8 cellular contexts compared by ENCODE assay signal in the genomic region with DNA sequence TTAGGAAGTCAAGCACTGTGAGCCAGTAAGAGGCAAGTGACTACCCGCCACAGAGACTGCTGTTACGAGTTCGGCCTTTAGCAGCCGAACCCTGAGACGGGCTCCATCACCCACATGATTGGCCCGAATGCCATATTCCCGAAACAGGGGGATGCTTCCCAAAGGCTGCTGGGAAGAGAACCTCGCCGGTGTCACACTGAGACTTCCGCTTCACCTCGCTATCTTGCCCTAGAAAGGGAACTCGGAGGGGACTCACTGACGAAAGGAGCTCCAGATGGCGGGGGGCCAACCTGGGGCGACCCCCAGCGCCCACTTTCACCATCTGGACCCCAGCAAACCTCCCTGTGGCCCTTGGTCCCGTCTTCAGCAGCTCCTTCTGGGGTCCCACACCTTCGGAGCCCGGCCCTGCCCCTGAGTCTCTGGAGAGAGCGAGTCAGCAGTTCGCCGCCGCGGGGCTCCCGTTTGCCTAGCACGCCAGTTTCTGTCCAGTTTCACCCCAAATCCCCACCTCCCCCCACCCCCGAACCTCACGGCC. TPM values are rescaled to one million over a fixed set of nuclear protein-coding genes. Genes with fewer than 3 reads are reported as not detected.
DNase-seq lines count a peak whose midpoint lies in the region; ATAC-seq and TF ChIP-seq lines count a peak whose summit lies in the region.

No MANE protein-coding gene starts in this region.

- H3K9me3 ChIP-seq in Panc1 (ENCODE audit: control insufficient read depth, insufficient read depth, low read depth, low read length) (no peaks in the 10 kb centered on the region), skeletal muscle tissue (ENCODE audit: control insufficient read depth in 3 of 3, low read length in 3 of 3) (no peaks in the 10 kb centered on the region)

- DNase-seq in activated T-cell treated with anti-CD3 and anti-CD28 coated beads for 24 hours (ENCODE audit: low read depth) (peak; percentile 19), Panc1 (ENCODE audit: low read depth, low spot score) (no peak), iPS-NIHi7 (ENCODE audit: extremely low spot score) (peak; percentile 50), NCI-H146 (lab: John Stamatoyannopoulos, UW) (no peak)
- no peak for DNase-seq in activated T-cell treated with anti-CD3 and anti-CD28 coated beads, Interleukin-2, amount 50 U/mL, for 1 hour

- peak overlapping the region; percentile 86 to 94 (median 92) for H3K9ac ChIP-seq in skeletal muscle tissue (ENCODE audit: low read depth in 1 of 3, low read length in 3 of 3)

- peaks cover 11% of the 10 kb centered on the region for H3K36me3 ChIP-seq in Panc1 (ENCODE audit: control insufficient read depth, insufficient read depth, low read length)
- peaks cover 7 to 23% (median 9%) of the 10 kb centered on the region in 3 donors for H3K36me3 ChIP-seq in skeletal muscle tissue (ENCODE audit: control insufficient read depth in 3 of 3, insufficient read depth in 3 of 3, low read length in 3 of 3)

- in situ Hi-C loops in Panc1 (cut with HindIII; ENCODE audit: low pct_unique_long_range_greater_than_20kb, low sequenced_read_pairs) = no loop called here

- peaks cover 13% of the 10 kb centered on the region for H3K36me3 Mint-ChIP-seq in brain

- peaks cover 16% of the 10 kb centered on the region for H3K27me3 Mint-ChIP-seq in brain

- H3K4me3 ChIP-seq in Panc1 (ENCODE audit: low read depth in 2 of 2, low read length in 2 of 2) (peak overlapping the region; percentile 57 to 85), skeletal muscle tissue (ENCODE audit: low read length in 3 of 3) (peak overlapping the region; percentile 91 to 92 (median 92))

- H3K4me1 ChIP-seq in Panc1 (ENCODE audit: control insufficient read depth, insufficient read depth, low read length) (peaks cover 12% of the 10 kb centered on the region), skeletal muscle tissue (ENCODE audit: control insufficient read depth in 3 of 3, insufficient read depth in 3 of 3, low read length in 3 of 3) (peaks cover 5 to 7% (median 5%) of the 10 kb centered on the region in 3 donors)

- BruUV-seq in Panc1 (replicated peaks; lab: Mats Ljungman, UMichigan) = TSS peak; percentile 73

- ATAC-seq in HG02981 (IDR thresholded peaks at IDR 0.05; ENCODE audit: unreplicated experiment) (peak; percentile 12), Panc1 (peak; percentile 72)

- no peak for TF ChIP-seq CTCF in Panc1 (IDR thresholded peaks at IDR 0.05)
- no peak for TF ChIP-seq CTCF in brain (conservative IDR thresholded peaks at IDR 0.05)

- intact Hi-C loops in Panc1 (cut with micrococcal nuclease; ENCODE audit: unreplicated experiment) = no loop called here

- H3K27ac Mint-ChIP-seq in brain = peak overlapping the region in 4 of 5 experiments; percentile 43 to 85 (median 82)

- no peaks in the 10 kb centered on the region; the same call in 1 of the 2 replicates for H3K27me3 ChIP-seq in Panc1 (ENCODE audit: control insufficient read depth, insufficient read depth, low read length)
- no peaks in the 10 kb centered on the region for H3K27me3 ChIP-seq in skeletal muscle tissue (ENCODE audit: control insufficient read depth in 3 of 3, insufficient read depth in 3 of 3, low read length in 3 of 3)

- H3K4me3 Mint-ChIP-seq in brain = peak overlapping the region; percentile 74 to 83 (median 78)

- POLR2A ChIA-PET in Panc1 (lab: Charles Lee) = no interaction called here

- H3K4me1 Mint-ChIP-seq in brain = peaks cover 20% of the 10 kb centered on the region

- H3K9me3 Mint-ChIP-seq in brain = peaks cover 0 to 5% (median 0%) of the 10 kb centered on the region in 5 experiments

- CTCF ChIA-PET in Panc1 (lab: Charles Lee) = interaction anchor here (1.3 kb wide), 1 partner anchor 276 kb away, joined by 3 read pairs; no protein-coding TSS in a partner anchor

- H3K27ac ChIP-seq in Panc1 (ENCODE audit: low read length) (peak overlapping the region; percentile 98), skeletal muscle tissue (ENCODE audit: low read depth, low read length) (peak overlapping the region; percentile 87)

RNA-seq across cellular contexts. Expression of a gene that starts 0.5 kb away (rescaled TPM):
- total RNA-seq in Panc1 (2021; ENCODE audit: unreplicated experiment) = 146 TPM
- 126 TPM for polyA plus RNA-seq in Panc1 (2012; ENCODE audit: insufficient read length)
- 23.6 TPM for polyA plus RNA-seq in brain (ENCODE audit: insufficient read depth, low read depth, low replicate concordance)
- 8.9 TPM for total RNA-seq in skeletal muscle tissue

RNA-seq across cellular contexts. Expression of a gene that starts 31.2 kb away (rescaled TPM):
- total RNA-seq in Panc1 (2021; ENCODE audit: unreplicated experiment) = 2.3 TPM
- polyA plus RNA-seq in Panc1 (2012; ENCODE audit: insufficient read length) = 3.5 TPM
- polyA plus RNA-seq in brain (ENCODE audit: insufficient read depth, low read depth, low replicate concordance) = 2.3 TPM
- 11.0 TPM for total RNA-seq in skeletal muscle tissue

Comparison
In these comparisons a context has a peak if more than half of its experiments do, and no peak if none do; other contexts are left out.
1. DNase-seq: peak in activated T-cell treated with anti-CD3 and anti-CD28 coated beads for 24 hours (single experiment) and iPS-NIHi7 (single experiment); none in activated T-cell treated with anti-CD3 and anti-CD28 coated beads, Interleukin-2, amount 50 U/mL, for 1 hour (single experiment), Panc1 (single experiment) and NCI-H146 (single experiment).
2. RNA of a gene that starts 0.5 kb away (total RNA-seq): 146 TPM in Panc1 (single experiment); 8.9 TPM in skeletal muscle tissue (single experiment); every median in the first group is over 10 times any median in the second.